In the genomic region with DNA sequence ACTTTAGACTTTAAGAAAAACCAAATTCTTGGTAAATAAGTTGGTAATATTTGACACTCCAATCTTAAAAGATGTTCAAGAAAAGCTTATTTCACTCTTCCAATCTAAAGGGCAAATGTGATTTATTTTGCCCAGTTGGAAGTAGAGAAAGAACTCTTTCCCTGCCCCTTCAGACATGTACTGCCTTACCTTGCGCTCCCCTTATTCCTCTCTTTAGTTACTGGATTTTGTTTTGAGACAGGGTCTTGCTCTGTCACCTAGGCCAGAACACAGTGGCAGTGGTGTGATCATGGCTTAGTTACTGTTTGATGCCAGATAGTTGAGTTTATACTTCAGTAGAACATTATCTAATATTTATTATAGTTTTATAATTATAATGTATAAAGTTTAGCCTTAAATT, we compare ENCODE assay signal across 19 cellular contexts. TPM values are rescaled to one million over a fixed set of nuclear protein-coding genes. Genes with fewer than 3 reads are reported as not detected.
A peak's percentile ranks its signal among the peaks of the same experiment; 100 is the strongest.
DNase-seq lines count a peak whose midpoint lies in the region; ATAC-seq, FAIRE-seq and TF ChIP-seq lines count a peak whose summit lies in the region.
"Had no signal": no experiment of that assay in that cellular context is flagged by ENCODE, and none has a peak within 500 bp of the region (broad histone marks: within the 10 kb centered on the region; RNA-seq: fewer than 3 reads in every experiment).

No MANE protein-coding gene starts in this region.

- H3K36me3 ChIP-seq in HepG2 (replicated peaks in 1 of 2; ENCODE audit: control insufficient read depth in 1 of 2, insufficient read depth in 2 of 2, low read length in 2 of 2), result peaks cover 16 to 86% of the 10 kb centered on the region in 2 experiments
- peaks cover 0 to 83% (median 43%) of the 10 kb centered on the region in 4 donors for H3K36me3 ChIP-seq in right lobe of liver
- peaks cover 86% of the 10 kb centered on the region for H3K36me3 ChIP-seq in astrocyte (ENCODE audit: insufficient read depth, low read length)
- peaks cover 15 to 31% of the 10 kb centered on the region in 2 experiments for H3K36me3 ChIP-seq in trophoblast cell (ENCODE audit: control insufficient read depth in 1 of 2, insufficient read depth in 2 of 2, low read length in 2 of 2)
- peaks cover 8 to 97% (median 39%) of the 10 kb centered on the region in 3 donors for H3K36me3 ChIP-seq in esophagus squamous epithelium

- H3K4me1 ChIP-seq in HepG2 (ENCODE audit: insufficient read depth, low read length), result no peaks in the 10 kb centered on the region
- H3K4me1 ChIP-seq in right lobe of liver, result no peaks in the 10 kb centered on the region
- no peaks in the 10 kb centered on the region for H3K4me1 ChIP-seq in astrocyte (ENCODE audit: insufficient read depth, low read length)
- H3K4me1 ChIP-seq in trophoblast cell (ENCODE audit: control insufficient read depth in 1 of 2, insufficient read depth in 2 of 2, low read length in 2 of 2), result no peaks in the 10 kb centered on the region
- H3K4me1 ChIP-seq in esophagus squamous epithelium, result peaks cover 0 to 12% (median 5%) of the 10 kb centered on the region in 3 donors
- H3K4me1 ChIP-seq: SJSA1 had no signal

- no peak overlapping the region for H2AFZ ChIP-seq in HepG2 (ENCODE audit: low read length)
- no peak overlapping the region for H2AFZ ChIP-seq in astrocyte (ENCODE audit: low read depth, low read length)
- no peak overlapping the region for H2AFZ ChIP-seq in trophoblast cell (ENCODE audit: insufficient read depth, low read length, poor library complexity)

- H3K9ac ChIP-seq in HepG2 (ENCODE audit: insufficient read depth, low read depth, low read length), result no peak overlapping the region
- no peak overlapping the region for H3K9ac ChIP-seq in astrocyte (ENCODE audit: low read length)
- H3K9ac ChIP-seq in trophoblast cell (ENCODE audit: low read length), result no peak overlapping the region

- H3K9me3 ChIP-seq in HepG2 (ENCODE audit: low read length) (no peaks in the 10 kb centered on the region), right lobe of liver (no peaks in the 10 kb centered on the region), astrocyte (ENCODE audit: insufficient read depth, low read depth, low read length) (no peaks in the 10 kb centered on the region), trophoblast cell (ENCODE audit: insufficient read depth, low read depth, low read length) (no peaks in the 10 kb centered on the region), esophagus squamous epithelium (no peaks in the 10 kb centered on the region)
- H3K9me3 ChIP-seq: sigmoid colon, SJSA1 had no signal

- H2BK120ac ChIP-seq in trophoblast cell (ENCODE audit: insufficient read depth, low read length, poor library complexity), result no peak overlapping the region

- no peak for TF ChIP-seq RAD21 in HepG2 (CRISPR knock-in tag; IDR thresholded peaks at IDR 0.05)

- no peak overlapping the region for H4K12ac ChIP-seq in trophoblast cell (ENCODE audit: low read depth, low read length)

- H2BK5ac ChIP-seq in trophoblast cell (ENCODE audit: low read depth, low read length, poor library complexity), result no peak overlapping the region

- H3K36me3 Mint-ChIP-seq in HFFc6 (ENCODE audit: low read depth), result peaks cover 47% of the 10 kb centered on the region
- H3K36me3 Mint-ChIP-seq in astrocyte (ENCODE audit: low read depth, unreplicated experiment), result peaks cover 23% of the 10 kb centered on the region

- no peaks in the 10 kb centered on the region for H3K27me3 ChIP-seq in HepG2 (ENCODE audit: control insufficient read depth in 1 of 2, insufficient read depth in 2 of 2, low read length in 2 of 2)
- H3K27me3 ChIP-seq in right lobe of liver, result no peaks in the 10 kb centered on the region
- H3K27me3 ChIP-seq in astrocyte (ENCODE audit: insufficient read depth, low read length), result no peaks in the 10 kb centered on the region
- H3K27me3 ChIP-seq in trophoblast cell (ENCODE audit: insufficient read depth, low read length), result no peaks in the 10 kb centered on the region
- H3K27me3 ChIP-seq in esophagus squamous epithelium, result no peaks in the 10 kb centered on the region
- H3K27me3 ChIP-seq: sigmoid colon, SJSA1 had no signal

- H3K9me3 Mint-ChIP-seq in HFFc6 (no peaks in the 10 kb centered on the region), astrocyte (ENCODE audit: unreplicated experiment) (no peaks in the 10 kb centered on the region)

- H2BK12ac ChIP-seq in trophoblast cell (ENCODE audit: low read length), result no peak overlapping the region

- no peak overlapping the region for H3K14ac ChIP-seq in trophoblast cell (ENCODE audit: low read length)

- DNase-seq in HepG2 (ENCODE audit: low spot score) (no peak), right lobe of liver (no peak), HFFc6 (no peak), astrocyte (ENCODE audit: low read depth) (no peak), GM19238 (ENCODE audit: insufficient read length, low spot score) (no peak), trophoblast cell (no peak), esophagus squamous epithelium (lab: John Stamatoyannopoulos, UW) (no peak)
- DNase-seq: activated CD4-positive, alpha-beta T cell treated with anti-CD3 and anti-CD28 coated beads for 1 hour; activated T-cell treated with anti-CD3 and anti-CD28 coated beads, Interleukin-2, amount 50 U/mL, for 1 hour; amniotic stem cell; caudate nucleus; left colon; NCI-H774; occipital lobe; sigmoid colon; T-helper 9 cell had no signal

- TF ChIP-seq POLR2A in HepG2 (IDR thresholded peaks at IDR 0.05; ENCODE audit: insufficient read depth in 1 of 2, low read depth in 2 of 2, low read length in 2 of 2) (no peak), right lobe of liver (IDR thresholded peaks at IDR 0.05) (no peak), esophagus squamous epithelium (IDR thresholded peaks at IDR 0.05) (no peak)

- no peaks in the 10 kb centered on the region for H3K79me1 ChIP-seq in trophoblast cell (ENCODE audit: low read length)

- no peak overlapping the region for H3K4me3 ChIP-seq in HepG2 (replicated peaks in 1 of 3; ENCODE audit: insufficient read depth in 1 of 3, low read depth in 2 of 3, low read length in 3 of 3)
- no peak overlapping the region for H3K4me3 ChIP-seq in right lobe of liver
- H3K4me3 ChIP-seq in astrocyte (ENCODE audit: insufficient read depth, low read depth, low read length), result no peak overlapping the region
- no peak overlapping the region for H3K4me3 ChIP-seq in trophoblast cell (ENCODE audit: low read depth, low read length)
- no peak overlapping the region for H3K4me3 ChIP-seq in esophagus squamous epithelium
- H3K4me3 ChIP-seq: sigmoid colon, SJSA1 had no signal

- BruUV-seq in HepG2 (replicated peaks; lab: Mats Ljungman, UMichigan), result no TSS peak

- H3K27ac Mint-ChIP-seq in HFFc6 (peak overlapping the region; percentile 6; the same call in 1 of the 2 replicates), astrocyte (ENCODE audit: unreplicated experiment) (peak overlapping the region; percentile 72)

- H3K23ac ChIP-seq in trophoblast cell (ENCODE audit: low read length), result no peak overlapping the region

- CTCF ChIA-PET in HepG2 (lab: Yijun Ruan, JAX; ENCODE audit: low intra/inter-chr PET ratio, low total read pairs), result no interaction called here

- ATAC-seq in HepG2 (no peak), right lobe of liver (no peak)
- ATAC-seq: esophagus mucosa, left colon had no signal

- POLR2A ChIA-PET in HepG2 (lab: Yijun Ruan, JAX), result interaction anchor here (1.1 kb wide), 1 partner anchor 27 kb away, joined by 3 read pairs; the partner anchor contains the start of gene FUBP1

- H2AK5ac ChIP-seq in trophoblast cell (ENCODE audit: low read length), result no peak overlapping the region

- no peaks in the 10 kb centered on the region for H3K79me2 ChIP-seq in HepG2 (ENCODE audit: insufficient read depth, low read length)
- peaks cover 74% of the 10 kb centered on the region for H3K79me2 ChIP-seq in astrocyte (ENCODE audit: insufficient read depth, low read length)
- H3K79me2 ChIP-seq in trophoblast cell (ENCODE audit: control insufficient read depth, insufficient read depth, low read length, poor library complexity), result no peaks in the 10 kb centered on the region

- H3K4ac ChIP-seq in trophoblast cell (ENCODE audit: low read depth, low read length), result no peak overlapping the region

- no peaks in the 10 kb centered on the region; the same call in 1 of the 2 replicates for H3K27me3 Mint-ChIP-seq in HFFc6 (ENCODE audit: insufficient read depth)
- H3K27me3 Mint-ChIP-seq in astrocyte (ENCODE audit: low read depth, unreplicated experiment), result no peaks in the 10 kb centered on the region

- FAIRE-seq in HepG2 (lab: Jason Lieb, UNC) (no peak), astrocyte (lab: Jason Lieb, UNC) (no peak)
- FAIRE-seq: G401.6 had no signal

- H3K4me2 ChIP-seq in HepG2 (ENCODE audit: low read depth, low read length) (no peak overlapping the region), astrocyte (ENCODE audit: low read length) (no peak overlapping the region), trophoblast cell (ENCODE audit: low read length) (no peak overlapping the region)

- no peak overlapping the region for H3K27ac ChIP-seq in HepG2 (ENCODE audit: extremely low read length, insufficient read depth, low read length)
- no peak overlapping the region for H3K27ac ChIP-seq in right lobe of liver
- no peak overlapping the region for H3K27ac ChIP-seq in astrocyte (ENCODE audit: low read depth, low read length)
- no peak overlapping the region for H3K27ac ChIP-seq in trophoblast cell (ENCODE audit: low read depth, low read length)
- no peak overlapping the region for H3K27ac ChIP-seq in esophagus squamous epithelium
- H3K27ac ChIP-seq: sigmoid colon, SJSA1 had no signal

- TF ChIP-seq CTCF in HepG2 (CRISPR knock-in tag; IDR thresholded peaks at IDR 0.05) (no peak), right lobe of liver (IDR thresholded peaks at IDR 0.05) (no peak), HFFc6 (IDR thresholded peaks at IDR 0.05) (no peak), astrocyte (IDR thresholded peaks at IDR 0.05; ENCODE audit: insufficient read depth, low read depth, low read length) (no peak), esophagus squamous epithelium (IDR thresholded peaks at IDR 0.05) (no peak)

- no peak overlapping the region for H3K4me3 Mint-ChIP-seq in HFFc6
- H3K4me3 Mint-ChIP-seq in astrocyte (ENCODE audit: unreplicated experiment), result peak overlapping the region; percentile 67

- peaks cover 6% of the 10 kb centered on the region for H4K20me1 ChIP-seq in HepG2 (ENCODE audit: insufficient read depth, low read length)
- peaks cover 35% of the 10 kb centered on the region for H4K20me1 ChIP-seq in astrocyte (ENCODE audit: insufficient read depth, low read length)

- peaks cover 53% of the 10 kb centered on the region for H3K4me1 Mint-ChIP-seq in HFFc6 (ENCODE audit: low read depth)
- H3K4me1 Mint-ChIP-seq in astrocyte (ENCODE audit: low read depth, unreplicated experiment), result peaks cover 5% of the 10 kb centered on the region

- intact Hi-C loops in HepG2 (cut with micrococcal nuclease; ENCODE audit: unreplicated experiment) (no loop called here), right lobe of liver (cut with DNase I) (no loop called here), esophagus squamous epithelium (cut with DNase I) (no loop called here)

- no peak for TF ChIP-seq EP300 in HepG2 (IDR thresholded peaks at IDR 0.05; ENCODE audit: low read depth in 2 of 2, low read length in 2 of 2)
- TF ChIP-seq EP300 in HepG2 (CRISPR knock-in tag; IDR thresholded peaks at IDR 0.05; ENCODE audit: borderline replicate concordance), result no peak

- no peak overlapping the region for H4K8ac ChIP-seq in trophoblast cell (ENCODE audit: low read depth, low read length)

- in situ Hi-C loops in HepG2 (cut with HindIII; ENCODE audit: extremely low pct_ligation_motif_present, low pct_unique_long_range_greater_than_20kb), result no loop called here

- WGBS in HepG2 (ENCODE audit: low lambda C conversion rate), result 95% methylated on average over 1 of the region's 1 CpG
- 100% methylated on average over 1 of the region's 1 CpG for WGBS in right lobe of liver (ENCODE audit: insufficient coverage, low coverage, low lambda C conversion rate, missing lambda C conversion rate)
- no CpG with 5 or more reads among the region's 1 CpG for WGBS in trophoblast cell (ENCODE audit: extremely low coverage, insufficient coverage, insufficient read length)
- WGBS in esophagus squamous epithelium, 2 donors, result 100% methylated on average over 1 of the region's 1 CpG

- H3K18ac ChIP-seq in trophoblast cell (ENCODE audit: low read length), result no peak overlapping the region

- H4K91ac ChIP-seq in trophoblast cell (ENCODE audit: low read depth, low read length), result no peak overlapping the region

RNA-seq across cellular contexts. Expression of gene FUBP1, which starts 27.5 kb away (rescaled TPM):
- total RNA-seq in HepG2 (2016; rRNA removed; fragmentation: Illumina TruSeq; extraction: Trizol) (166 and 192 TPM in 2 replicates), right lobe of liver (10 to 100 TPM; 21.7 to 38.5 (median 35.6) TPM), astrocyte (113 and 128 TPM in 2 replicates), esophagus squamous epithelium (100 to 1,000 TPM in 2 of 4 donors, 10 to 100 TPM in 2; 44.6 to 103 (median 77.8) TPM)
- 14.8 and 18.6 TPM in 2 replicates for total RNA-seq in HepG2 (2016; cell fraction: cytosol; rRNA removed; fragmentation: Illumina TruSeq; extraction: Trizol; ENCODE audit: low read depth)
- total RNA-seq in HepG2 (2016; cell fraction: insoluble cytoplasmic fraction; rRNA removed; fragmentation: Illumina TruSeq; extraction: Trizol), result 164 and 178 TPM in 2 replicates
- 33.3 and 42.9 TPM in 2 replicates for total RNA-seq in HepG2 (2016; cell fraction: membrane; rRNA removed; fragmentation: Illumina TruSeq; extraction: Trizol)
- 243 and 259 TPM in 2 replicates for total RNA-seq in HepG2 (2016; cell fraction: nucleus; rRNA removed; fragmentation: Illumina TruSeq; extraction: Trizol)
- 97.5 and 98.1 TPM in 2 replicates for polyA plus RNA-seq in HepG2 (2011; rRNA removed)
- 50.6 and 52.7 TPM in 2 replicates for polyA plus RNA-seq in HepG2 (2011; cell fraction: cytosol; rRNA removed)
- polyA plus RNA-seq in HepG2 (2011; cell fraction: nucleus; rRNA removed), result 159 and 189 TPM in 2 replicates
- 106 and 122 TPM in 2 replicates for polyA plus RNA-seq in HepG2 (2012)
- polyA plus RNA-seq in HepG2 (2016; cell fraction: cytosol; fragmentation: Illumina TruSeq; extraction: Trizol; ENCODE audit: low read depth), result 6.8 and 8.4 TPM in 2 replicates
- polyA plus RNA-seq in HepG2 (2016; cell fraction: insoluble cytoplasmic fraction; fragmentation: Illumina TruSeq; extraction: Trizol; ENCODE audit: low read depth), result 165 and 171 TPM in 2 replicates
- 18.5 and 22.5 TPM in 2 replicates for polyA plus RNA-seq in HepG2 (2016; cell fraction: membrane; fragmentation: Illumina TruSeq; extraction: Trizol; ENCODE audit: low read depth)
- 212 and 220 TPM in 2 replicates for polyA plus RNA-seq in HepG2 (2016; cell fraction: nucleus; fragmentation: Illumina TruSeq; extraction: Trizol; ENCODE audit: insufficient read depth, low read depth)
- 143 and 421 TPM in 2 replicates for polyA minus RNA-seq in HepG2 (2011; rRNA and poly(A)+ RNA removed; ENCODE audit: low replicate concordance)
- 53.6 and 56.2 TPM in 2 replicates for polyA minus RNA-seq in HepG2 (2011; cell fraction: cytosol; rRNA and poly(A)+ RNA removed)
- polyA minus RNA-seq in HepG2 (2011; cell fraction: nucleus; rRNA and poly(A)+ RNA removed), result 426 and 458 TPM in 2 replicates
- 100 to 1,000 TPM in 5 of 6 experiments, 10 to 100 TPM in 1; 94.7 to 125 (median 119) TPM for total RNA-seq in HFFc6 (2021; fragmentation: NEBNext Ultra II Directional; extraction: Animal tissue kit (Norgen Biotek cat#: 25700))
- 144 TPM in 2 replicates for polyA plus RNA-seq in trophoblast cell (2013)

RNA-seq across cellular contexts. Expression of gene DNAJB4, which starts 53.4 kb away (rescaled TPM):
- total RNA-seq in HepG2 (2016; rRNA removed; fragmentation: Illumina TruSeq; extraction: Trizol) (18.6 and 25.7 TPM in 2 replicates), right lobe of liver (10 to 100 TPM; 10.9 to 21.7 (median 14.4) TPM), astrocyte (57.9 and 58.6 TPM in 2 replicates), esophagus squamous epithelium (10 to 100 TPM; 11.9 to 27.3 (median 22.5) TPM)
- total RNA-seq in HepG2 (2016; cell fraction: cytosol; rRNA removed; fragmentation: Illumina TruSeq; extraction: Trizol; ENCODE audit: low read depth), result 2.7 and 3.0 TPM in 2 replicates
- 16.9 and 25.9 TPM in 2 replicates for total RNA-seq in HepG2 (2016; cell fraction: insoluble cytoplasmic fraction; rRNA removed; fragmentation: Illumina TruSeq; extraction: Trizol)
- 5.7 and 9.7 TPM in 2 replicates for total RNA-seq in HepG2 (2016; cell fraction: membrane; rRNA removed; fragmentation: Illumina TruSeq; extraction: Trizol)
- 14.1 and 15.4 TPM in 2 replicates for total RNA-seq in HepG2 (2016; cell fraction: nucleus; rRNA removed; fragmentation: Illumina TruSeq; extraction: Trizol)
- 3.0 and 4.4 TPM in 2 replicates for polyA plus RNA-seq in HepG2 (2011; rRNA removed)
- polyA plus RNA-seq in HepG2 (2011; cell fraction: cytosol; rRNA removed), result 2.3 and 2.8 TPM in 2 replicates
- polyA plus RNA-seq in HepG2 (2011; cell fraction: nucleus; rRNA removed), result 4.2 and 4.7 TPM in 2 replicates
- polyA plus RNA-seq in HepG2 (2012), result 9.3 and 9.6 TPM in 2 replicates
- polyA plus RNA-seq in HepG2 (2016; cell fraction: cytosol; fragmentation: Illumina TruSeq; extraction: Trizol; ENCODE audit: low read depth), result 0.76 and 1.0 TPM in 2 replicates
- 17.4 and 17.8 TPM in 2 replicates for polyA plus RNA-seq in HepG2 (2016; cell fraction: insoluble cytoplasmic fraction; fragmentation: Illumina TruSeq; extraction: Trizol; ENCODE audit: low read depth)
- 2.1 and 2.3 TPM in 2 replicates for polyA plus RNA-seq in HepG2 (2016; cell fraction: membrane; fragmentation: Illumina TruSeq; extraction: Trizol; ENCODE audit: low read depth)
- 14.1 and 15.4 TPM in 2 replicates for polyA plus RNA-seq in HepG2 (2016; cell fraction: nucleus; fragmentation: Illumina TruSeq; extraction: Trizol; ENCODE audit: insufficient read depth, low read depth)
- polyA minus RNA-seq in HepG2 (2011; rRNA and poly(A)+ RNA removed; ENCODE audit: low replicate concordance), result 3.2 and 9.2 TPM in 2 replicates
- polyA minus RNA-seq in HepG2 (2011; cell fraction: cytosol; rRNA and poly(A)+ RNA removed), result 5.0 and 5.2 TPM in 2 replicates
- polyA minus RNA-seq in HepG2 (2011; cell fraction: nucleus; rRNA and poly(A)+ RNA removed), result 15.8 and 16.3 TPM in 2 replicates
- total RNA-seq in HFFc6 (2021; fragmentation: NEBNext Ultra II Directional; extraction: Animal tissue kit (Norgen Biotek cat#: 25700)), result 100 to 1,000 TPM in 3 of 6 experiments, 10 to 100 TPM in 3; 89.6 to 245 (median 99.0) TPM
- 14.4 and 14.5 TPM in 2 replicates for polyA plus RNA-seq in trophoblast cell (2013)
